Comparison of ENCODE assay signal across 29 cellular contexts in the genomic region with DNA sequence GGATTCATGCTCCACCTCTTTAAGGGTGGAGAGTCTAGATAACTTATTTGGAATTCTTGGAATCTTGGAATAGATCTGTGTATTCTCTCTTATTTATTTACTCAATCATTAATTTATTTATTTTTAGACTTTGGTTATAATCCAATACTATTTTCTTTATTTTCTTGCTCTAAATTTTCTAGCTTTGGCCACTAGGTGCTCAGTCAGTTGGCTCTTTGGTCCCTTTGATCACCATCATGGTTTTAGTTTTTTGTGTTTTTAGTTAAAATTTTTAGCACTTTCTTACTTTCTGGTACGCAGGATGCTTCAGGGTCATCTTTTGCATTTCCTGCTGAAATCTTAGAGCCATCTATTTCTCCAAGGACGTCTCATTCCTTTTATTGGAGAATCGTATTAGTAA. TPM values are rescaled to one million over a fixed set of nuclear protein-coding genes. Genes with fewer than 3 reads are reported as not detected.
DNase-seq lines count a peak whose midpoint lies in the region; ATAC-seq and TF ChIP-seq lines count a peak whose summit lies in the region.
"Had no signal": no experiment of that assay in that cellular context is flagged by ENCODE, and none has a peak within 500 bp of the region (broad histone marks: within the 10 kb centered on the region; RNA-seq: fewer than 3 reads in every experiment).

No MANE protein-coding gene starts in this region.

- no peak overlapping the region for H4K5ac ChIP-seq in H9 (ENCODE audit: insufficient read length, low read depth, low read length)

- H2BK20ac ChIP-seq in H9 (ENCODE audit: low read depth, low read length, poor library complexity, severe bottlenecking) = no peak overlapping the region

- H3K4me3 ChIP-seq in AG10803 (ENCODE audit: low read length) (no peak overlapping the region), OCI-LY3 (ENCODE audit: low read length) (no peak overlapping the region), fibroblast of mammary gland (ENCODE audit: control insufficient read depth, low read depth, low read length) (no peak overlapping the region)
- H3K4me3 ChIP-seq: ascending aorta, esophagus squamous epithelium, heart right ventricle, psoas muscle, skin epidermis, thyroid gland had no signal

- no peak overlapping the region for H2BK15ac ChIP-seq in H9 (ENCODE audit: low read depth, low read length)

- no peak overlapping the region for H3K27ac ChIP-seq in H9 (ENCODE audit: insufficient read length, low read depth, low read length)
- H3K27ac ChIP-seq in OCI-LY3 (ENCODE audit: low read length) = no peak overlapping the region
- H3K27ac ChIP-seq: ascending aorta, esophagus squamous epithelium, heart right ventricle, psoas muscle, skin epidermis, thyroid gland, VCaP had no signal

- H2AFZ ChIP-seq in H9 (ENCODE audit: low read length) (no peak overlapping the region), OCI-LY3 (ENCODE audit: low read depth, low read length) (no peak overlapping the region)

- no peak overlapping the region for H3K4me2 ChIP-seq in H9 (ENCODE audit: insufficient read depth, insufficient read length, low read length)
- peak overlapping the region; percentile 39 for H3K4me2 ChIP-seq in OCI-LY3 (ENCODE audit: low read length)

- TF ChIP-seq CTCF in AG10803 (conservative IDR thresholded peaks at IDR 0.05; ENCODE audit: low read length) = peak; percentile 13; the same call in 1 of the 2 replicates
- peak; percentile 49; the same call in 2 of the 3 replicates for TF ChIP-seq CTCF in H9 (conservative IDR thresholded peaks at IDR 0.05)
- TF ChIP-seq CTCF in OCI-LY3 (IDR thresholded peaks at IDR 0.05; ENCODE audit: low read depth, low read length) = peak; percentile 35; the same call in 1 of the 2 replicates
- peak; percentile 21 for TF ChIP-seq CTCF in fibroblast of mammary gland (conservative IDR thresholded peaks at IDR 0.05; ENCODE audit: control insufficient read depth, insufficient read depth, low read depth, low read length)

- no peak overlapping the region for H2BK12ac ChIP-seq in H9 (ENCODE audit: insufficient read length, low read depth, low read length)

- H3K18ac ChIP-seq in H9 (ENCODE audit: insufficient read length, low read depth, low read length) = no peak overlapping the region

- peaks cover 0 to 3% of the 10 kb centered on the region in 2 experiments; a peak in 2 of 5 replicates for H3K9me3 Mint-ChIP-seq in H9
- H3K9me3 Mint-ChIP-seq: activated CD4-positive, alpha-beta memory T cell treated with anti-CD3 and anti-CD28 coated beads for 36 hours; activated T-cell treated with anti-CD3 and anti-CD28 coated beads, Interleukin-2, amount 50 U/mL, for 72 hours; CD14-positive monocyte had no signal

- no peaks in the 10 kb centered on the region for H3K23me2 ChIP-seq in H9 (ENCODE audit: insufficient read length, low read depth, low read length, poor library complexity, severe bottlenecking)

- no peaks in the 10 kb centered on the region for H3K9me3 ChIP-seq in H9 (ENCODE audit: control insufficient read depth, low read depth, low read length)
- H3K9me3 ChIP-seq in OCI-LY3 (ENCODE audit: insufficient read depth, low read length) = no peaks in the 10 kb centered on the region
- H3K9me3 ChIP-seq: ascending aorta, esophagus squamous epithelium, psoas muscle, thyroid gland had no signal

- no peak overlapping the region for H2BK5ac ChIP-seq in H9 (ENCODE audit: insufficient read length, low read length)

- peaks cover 4 to 10% of the 10 kb centered on the region in 2 experiments; a peak in 2 of 4 replicates for H3K4me1 Mint-ChIP-seq in H9

- no peak overlapping the region for H3T11ph ChIP-seq in H9 (ENCODE audit: low read length)

- H3K36me3 Mint-ChIP-seq in H9 (ENCODE audit: insufficient read depth in 1 of 3, low read depth in 3 of 3) = peaks cover 0 to 2% (median 0%) of the 10 kb centered on the region in 3 experiments; a peak in 1 of 7 replicates
- H3K36me3 Mint-ChIP-seq: activated CD4-positive, alpha-beta memory T cell treated with anti-CD3 and anti-CD28 coated beads for 36 hours; CD14-positive monocyte had no signal

- H3K4me3 Mint-ChIP-seq in H9 = no peak overlapping the region
- H3K4me3 Mint-ChIP-seq: activated CD4-positive, alpha-beta memory T cell treated with anti-CD3 and anti-CD28 coated beads for 36 hours; activated T-cell treated with anti-CD3 and anti-CD28 coated beads, Interleukin-2, amount 50 U/mL, for 72 hours; CD14-positive monocyte had no signal

- H3K36me3 ChIP-seq in OCI-LY3 (replicated peaks; ENCODE audit: low read depth, low read length) = no peaks in the 10 kb centered on the region
- H3K36me3 ChIP-seq: ascending aorta, esophagus squamous epithelium, heart right ventricle, thyroid gland had no signal

- no peak overlapping the region for H3K4ac ChIP-seq in H9 (ENCODE audit: low read depth, low read length)

- DNase-seq in AG10803 (ENCODE audit: low read depth) = no peak
- no peak for DNase-seq in H9
- no peak for DNase-seq in fibroblast of mammary gland (ENCODE audit: low read depth)
- no peak for DNase-seq in activated T-cell treated with anti-CD3 and anti-CD28 coated beads, Interleukin-2, amount 50 U/mL, for 1 hour
- DNase-seq in stimulated activated CD4-positive, alpha-beta T cell treated with anti-CD3 and anti-CD28 coated beads, Interleukin-15, amount 100 ng/mL, for 24 hours = no peak
- no peak for DNase-seq in NCI-H1092 treated with DMSO at 0.1 percent for 48 hours (lab: John Stamatoyannopoulos, UW)
- DNase-seq: activated CD4-positive, alpha-beta memory T cell treated with anti-CD3 and anti-CD28 coated beads for 36 hours; activated naive CD4-positive, alpha-beta T cell treated with anti-CD3 and anti-CD28 coated beads, Interleukin-2, amount 50 U/mL, for 16 hours; activated T-cell treated with anti-CD3 and anti-CD28 coated beads, Interleukin-2, amount 50 U/mL, for 72 hours; cerebellar nuclear complex; effector CD4-positive, alpha-beta T cell; esophagus squamous epithelium; heart right ventricle; left ventricle myocardium superior; NCI-H510A treated with DMSO at 0.1 percent for 48 hours; psoas muscle; stimulated activated naive CD4-positive, alpha-beta T cell treated with Interleukin-2 at 50 U/mL for 16 hours; T-helper 1 cell; thyroid gland had no signal

- H3K4me1 ChIP-seq in H9 (ENCODE audit: insufficient read depth, low read length) = no peaks in the 10 kb centered on the region
- H3K4me1 ChIP-seq in OCI-LY3 (ENCODE audit: low read length) = peaks cover 56% of the 10 kb centered on the region
- H3K4me1 ChIP-seq: ascending aorta, psoas muscle, thyroid gland had no signal

- no peak overlapping the region for H3K23ac ChIP-seq in H9 (ENCODE audit: insufficient read length, low read depth, low read length)

- no peak overlapping the region for H4K8ac ChIP-seq in H9 (replicated peaks; ENCODE audit: insufficient read length, low read depth, low read length)

- WGBS in H9 (ENCODE audit: extremely low coverage, insufficient read length, low lambda C conversion rate) = no CpG with 5 or more reads among the region's 3 CpGs

- no peak overlapping the region for H3K56ac ChIP-seq in H9 (ENCODE audit: insufficient read length, low read depth, low read length)

- H3K27me3 ChIP-seq in H9 (ENCODE audit: insufficient read depth, low read length) (no peaks in the 10 kb centered on the region), OCI-LY3 (ENCODE audit: low read depth, low read length) (no peaks in the 10 kb centered on the region)
- H3K27me3 ChIP-seq: ascending aorta, esophagus squamous epithelium, heart right ventricle, thyroid gland had no signal

- no peak overlapping the region for H3K14ac ChIP-seq in H9 (ENCODE audit: insufficient read depth, low read length)

- H3K79me1 ChIP-seq in H9 (ENCODE audit: insufficient read depth, low read depth, low read length, poor library complexity, severe bottlenecking) = no peaks in the 10 kb centered on the region

- no peak overlapping the region for H2AK5ac ChIP-seq in H9 (ENCODE audit: insufficient read length, low read length)

- H4K20me1 ChIP-seq in H9 (ENCODE audit: control insufficient read depth, insufficient read depth, insufficient read length) = no peaks in the 10 kb centered on the region
- no peaks in the 10 kb centered on the region for H4K20me1 ChIP-seq in OCI-LY3 (ENCODE audit: insufficient read depth, low read length)

- H3K27me3 Mint-ChIP-seq in H9 (ENCODE audit: low read depth) = peaks cover 16% of the 10 kb centered on the region
- H3K27me3 Mint-ChIP-seq: activated CD4-positive, alpha-beta memory T cell treated with anti-CD3 and anti-CD28 coated beads for 36 hours had no signal

- no peak overlapping the region for H4K91ac ChIP-seq in H9 (ENCODE audit: insufficient read length, low read depth, low read length)

- no peak overlapping the region for H3K27ac Mint-ChIP-seq in H9
- H3K27ac Mint-ChIP-seq: activated CD4-positive, alpha-beta memory T cell treated with anti-CD3 and anti-CD28 coated beads for 36 hours; activated T-cell treated with anti-CD3 and anti-CD28 coated beads, Interleukin-2, amount 50 U/mL, for 72 hours; CD14-positive monocyte had no signal

- ATAC-seq in GM19463 (IDR thresholded peaks at IDR 0.05; ENCODE audit: unreplicated experiment) = no peak
- ATAC-seq: activated T-cell treated with anti-CD3 and anti-CD28 coated beads, Interleukin-2, amount 50 U/mL, for 72 hours; heart right ventricle; left ventricle myocardium superior; psoas muscle had no signal

- H3K79me2 ChIP-seq in H9 (ENCODE audit: insufficient read depth, low read length) (no peaks in the 10 kb centered on the region), OCI-LY3 (ENCODE audit: low read length) (peaks cover 21% of the 10 kb centered on the region)

- no peak overlapping the region for H2BK120ac ChIP-seq in H9 (ENCODE audit: low read depth, low read length, poor library complexity, severe bottlenecking)

- no peak overlapping the region for H3K9ac ChIP-seq in H9 (ENCODE audit: extremely low read depth, insufficient read length, low read length)
- no peak overlapping the region for H3K9ac ChIP-seq in OCI-LY3 (ENCODE audit: low read length)

RNA-seq across cellular contexts. Expression of a gene that starts 5.2 kb away (rescaled TPM):
- total RNA-seq in H9 (2021) = not detected in 2 replicates
- total RNA-seq: A673, H4, HT1080 had no signal

RNA-seq across cellular contexts. Expression of a gene that starts 40.1 kb away (rescaled TPM):
- 0.50 and 0.70 TPM in 2 replicates for total RNA-seq in H9 (2021)
- total RNA-seq: activated CD4-positive, alpha-beta memory T cell treated with anti-CD3 and anti-CD28 coated beads for 36 hours; activated T-cell treated with anti-CD3 and anti-CD28 coated beads, Interleukin-2, amount 50 U/mL, for 72 hours; mononuclear cell had no signal
